In genomic region chr1:14760780-14761179, GRCh38 we compare ENCODE assay signal across 1 cellular context.
TF ChIP-seq lines count a peak whose summit lies in the region.

No MANE protein-coding gene starts in this region.

TF ChIP-seq in GM12878, 131 proteins besides CTCF, POLR2A, EP300 and RAD21 (continued from another document):
- peak; percentile 67 for TF ChIP-seq ZBTB40 (IDR thresholded peaks at IDR 0.05; ENCODE audit: borderline replicate concordance)
